ENCODE assay signal across 19 cellular contexts in genomic region chr3:186975726-186976125, GRCh38. TPM values are rescaled to one million over a fixed set of nuclear protein-coding genes. Genes with fewer than 3 reads are reported as not detected.
DNase-seq lines count a peak whose midpoint lies in the region; ATAC-seq, FAIRE-seq and TF ChIP-seq lines count a peak whose summit lies in the region.
"Had no signal": no experiment of that assay in that cellular context is flagged by ENCODE, and none has a peak within 500 bp of the region (broad histone marks: within the 10 kb centered on the region; RNA-seq: fewer than 3 reads in every experiment).

No MANE protein-coding gene starts in this region.

- no peak for TF ChIP-seq POLR2A in heart left ventricle (IDR thresholded peaks at IDR 0.05)

- FAIRE-seq in pancreas (lab: Jason Lieb, UNC) = no peak

- peaks cover 19 to 77% (median 42%) of the 10 kb centered on the region in 12 donors for H3K4me1 ChIP-seq in heart left ventricle
- peaks cover 0 to 71% of the 10 kb centered on the region in 2 donors for H3K4me1 ChIP-seq in right atrium auricular region
- peaks cover 0 to 21% (median 0%) of the 10 kb centered on the region in 3 donors for H3K4me1 ChIP-seq in pancreas
- peaks cover 4 to 7% of the 10 kb centered on the region in 2 donors for H3K4me1 ChIP-seq in aorta (ENCODE audit: control insufficient read depth in 1 of 2, insufficient read depth in 2 of 2, low read length in 2 of 2)

- no peak overlapping the region for H3K4me3 ChIP-seq in heart left ventricle
- no peak overlapping the region for H3K4me3 ChIP-seq in right atrium auricular region
- no peak overlapping the region for H3K4me3 ChIP-seq in pancreas
- no peak overlapping the region for H3K4me3 ChIP-seq in aorta (ENCODE audit: low read length in 2 of 2)
- H3K4me3 ChIP-seq: esophagus muscularis mucosa had no signal

- H3K36me3 ChIP-seq in heart left ventricle (peaks cover 0 to 51% (median 21%) of the 10 kb centered on the region in 9 donors), right atrium auricular region (peaks cover 8% of the 10 kb centered on the region), pancreas (no peaks in the 10 kb centered on the region), aorta (ENCODE audit: control insufficient read depth in 1 of 2, insufficient read depth in 2 of 2, low read length in 1 of 2) (no peaks in the 10 kb centered on the region)

- H3K27ac ChIP-seq in heart left ventricle (peak overlapping the region; percentile 80 to 93 (median 90)), right atrium auricular region (peak overlapping the region; percentile 82), pancreas (peak overlapping the region in 3 of 4 donors; percentile 26 to 94 (median 82)), aorta (ENCODE audit: low read depth in 1 of 2, low read length in 2 of 2) (peak overlapping the region; percentile 52 to 85)
- H3K27ac ChIP-seq: HL-60, WERI-Rb-1 had no signal

- no peak for DNase-seq in heart left ventricle
- DNase-seq in left cardiac atrium = no peak
- DNase-seq in right atrium auricular region (ENCODE audit: low spot score) = no peak
- no peak for DNase-seq in pancreas
- no peak for DNase-seq in aorta
- no peak for DNase-seq in NOMO-1 treated with dmso at 0.1 percent for 144 hours (lab: John Stamatoyannopoulos, UW; ENCODE audit: unreplicated experiment)
- no peak for DNase-seq in HuH-7 (ENCODE audit: low spot score)
- DNase-seq in NCI-H2196 (lab: John Stamatoyannopoulos, UW; ENCODE audit: unreplicated experiment) = no peak
- DNase-seq: activated gamma-delta T cell treated with Interleukin-2 at 50 U/mL for 16 hours; EL; head of caudate nucleus; KG1; kidney glomerular epithelial cell; NCI-H1048; NCI-H774; stimulated activated naive CD4-positive, alpha-beta T cell treated with Interleukin-2 at 50 U/mL for 16 hours; WERI-Rb-1 had no signal

- no peak for ATAC-seq in heart left ventricle
- no peak for ATAC-seq in left cardiac atrium
- no peak for ATAC-seq in pancreas
- ATAC-seq in aorta (ENCODE audit: low FRiP score) = no peak

- H3K9me3 ChIP-seq in heart left ventricle (no peaks in the 10 kb centered on the region), right atrium auricular region (no peaks in the 10 kb centered on the region), pancreas (no peaks in the 10 kb centered on the region), aorta (ENCODE audit: control insufficient read depth, low read length) (no peaks in the 10 kb centered on the region)
- H3K9me3 ChIP-seq: esophagus muscularis mucosa had no signal

- intact Hi-C loops in heart left ventricle (cut with DNase I) = loop anchor here in 8 of 10 donors (2.0 to 5.0 kb wide), 4 partner anchors 33 to 45 kb away; partner anchors contain the start of gene ST6GAL1 (in 6 of the 8)
- intact Hi-C loops in left cardiac atrium (cut with DNase I) = loop anchor here in 1 of 2 donors (5.0 kb wide), 1 partner anchor 43 kb away; the partner anchor contains the start of gene ST6GAL1
- intact Hi-C loops in pancreas (cut with DNase I) = no loop called here
- intact Hi-C loops in aorta (cut with DNase I) = loop anchor here (5.0 to 10.0 kb wide), 3 partner anchors 43 to 212 kb away; partner anchors contain the start of gene ST6GAL1 (in 1 of the 2)

- H3K27me3 ChIP-seq in heart left ventricle (no peaks in the 10 kb centered on the region), right atrium auricular region (no peaks in the 10 kb centered on the region), pancreas (no peaks in the 10 kb centered on the region), aorta (ENCODE audit: control insufficient read depth in 1 of 2, insufficient read depth in 2 of 2, low read length in 1 of 2) (no peaks in the 10 kb centered on the region)
- H3K27me3 ChIP-seq: esophagus muscularis mucosa had no signal

- TF ChIP-seq CTCF in heart left ventricle (IDR thresholded peaks at IDR 0.05) (no peak), right atrium auricular region (IDR thresholded peaks at IDR 0.05) (no peak), pancreas (IDR thresholded peaks at IDR 0.05) (no peak)

- WGBS in heart left ventricle, 4 donors = 74 to 89% (median 80%) methylated on average over 6 of the region's 6 CpGs
- WGBS in pancreas, 2 donors = 70 to 82% methylated on average over 6 of the region's 6 CpGs
- 38 to 45% methylated on average over 6 of the region's 6 CpGs for WGBS in aorta, 2 donors

RNA-seq across cellular contexts. Expression of gene ST6GAL1, which starts 45.4 kb away (rescaled TPM):
- total RNA-seq in heart left ventricle (100 to 1,000 TPM in 1 of 9 donors, 10 to 100 TPM in 8; 56.2 to 120 (median 72.5) TPM), left cardiac atrium (10 to 100 TPM; 46.6 to 67.1 TPM), right atrium auricular region (10 to 100 TPM; 55.1 to 94.3 TPM), pancreas (10 to 100 TPM in 3 of 6 donors, 1 to 10 TPM in 3; 5.9 to 36.6 (median 9.3) TPM), aorta (100 to 1,000 TPM in 1 of 2 donors, 10 to 100 TPM in 1; 80.3 to 140 TPM)
- polyA plus RNA-seq in heart left ventricle (10 to 100 TPM; 19.4 to 69.9 TPM), pancreas (1 to 10 TPM; 4.8 to 9.1 TPM), aorta (10 to 100 TPM; 11.8 to 20.5 TPM)

Comparison
In these comparisons a context has a peak if more than half of its experiments do, and no peak if none do; other contexts are left out.
1. intact Hi-C loops: an anchor here in heart left ventricle (2.0 to 5.0 kb wide) and aorta (5.0 to 10.0 kb wide); none called in pancreas.